15 cellular contexts compared by ENCODE assay signal in genomic region chr1:61320575-61320974, GRCh38.
"Had no signal": no experiment of that assay in that cellular context is flagged by ENCODE, and none has a peak within 500 bp of the region (broad histone marks: within the 10 kb centered on the region; RNA-seq: fewer than 3 reads in every experiment).

No MANE protein-coding gene starts in this region.

- H3K9me3 Mint-ChIP-seq: activated naive CD4-positive, alpha-beta T cell treated with anti-CD3 and anti-CD28 coated beads for 36 hours; activated T-cell treated with anti-CD3 and anti-CD28 coated beads, Interleukin-2, amount 50 U/mL, for 24 hours; stimulated activated naive B cell treated with anti-CD40 and anti-IgM and Interleukin-4, amounts not matched to agents 10 μg/mL and 1 μg/mL and 100 μg/mL, for 72 hours had no signal

- H3K27ac Mint-ChIP-seq: activated naive CD4-positive, alpha-beta T cell treated with anti-CD3 and anti-CD28 coated beads for 36 hours; stimulated activated naive B cell treated with anti-CD40 and anti-IgM and Interleukin-4, amounts not matched to agents 10 μg/mL and 1 μg/mL and 100 μg/mL, for 72 hours had no signal

- H3K9me3 ChIP-seq: spleen, thyroid gland had no signal

- H3K4me3 ChIP-seq: dorsolateral prefrontal cortex, spleen, thyroid gland had no signal

- DNase-seq: activated CD4-positive, alpha-beta T cell treated with anti-CD3 and anti-CD28 coated beads for 36 hours; activated CD4-positive, alpha-beta T cell treated with anti-CD3 and anti-CD28 coated beads, Interleukin-2, amount 50 U/mL, for 48 hours; activated naive CD4-positive, alpha-beta T cell treated with anti-CD3 and anti-CD28 coated beads for 36 hours; activated T-cell treated with anti-CD3 and anti-CD28 coated beads, Interleukin-2, amount 50 U/mL, for 24 hours; central memory CD4-positive, alpha-beta T cell; dorsolateral prefrontal cortex; foreskin fibroblast; hypothalamus; islet precursor cell; retina; spleen; stimulated activated CD4-positive, alpha-beta T cell treated with anti-CD3 and anti-CD28 coated beads, Interleukin-4, amount 100 ng/mL, for 4 hours; stimulated activated naive B cell treated with anti-CD40 and anti-IgM and Interleukin-4, amounts not matched to agents 10 μg/mL and 1 μg/mL and 100 μg/mL, for 72 hours; thyroid gland had no signal

- H3K36me3 ChIP-seq: spleen, thyroid gland had no signal

- H3K27me3 ChIP-seq: dorsolateral prefrontal cortex, spleen, thyroid gland had no signal

- ATAC-seq: activated CD4-positive, alpha-beta T cell treated with anti-CD3 and anti-CD28 coated beads for 36 hours; stimulated activated naive B cell treated with anti-CD40 and anti-IgM and Interleukin-4, amounts not matched to agents 10 μg/mL and 1 μg/mL and 100 μg/mL, for 72 hours had no signal

- H3K4me3 Mint-ChIP-seq: activated CD4-positive, alpha-beta T cell treated with anti-CD3 and anti-CD28 coated beads for 36 hours; activated naive CD4-positive, alpha-beta T cell treated with anti-CD3 and anti-CD28 coated beads for 36 hours; activated T-cell treated with anti-CD3 and anti-CD28 coated beads, Interleukin-2, amount 50 U/mL, for 24 hours; brain; stimulated activated naive B cell treated with anti-CD40 and anti-IgM and Interleukin-4, amounts not matched to agents 10 μg/mL and 1 μg/mL and 100 μg/mL, for 72 hours had no signal

- H3K27me3 Mint-ChIP-seq: brain had no signal

- H3K36me3 Mint-ChIP-seq: brain; stimulated activated naive B cell treated with anti-CD40 and anti-IgM and Interleukin-4, amounts not matched to agents 10 μg/mL and 1 μg/mL and 100 μg/mL, for 72 hours had no signal
